ENCODE assay signal across 9 cellular contexts in genomic region chr20:37081717-37082289, GRCh38. TPM values are rescaled to one million over a fixed set of nuclear protein-coding genes. Genes with fewer than 3 reads are reported as not detected.
DNase-seq lines count a peak whose midpoint lies in the region; ATAC-seq, FAIRE-seq and TF ChIP-seq lines count a peak whose summit lies in the region.
"Had no signal": no experiment of that assay in that cellular context is flagged by ENCODE, and none has a peak within 500 bp of the region (broad histone marks: within the 10 kb centered on the region; RNA-seq: fewer than 3 reads in every experiment).

No MANE protein-coding gene starts in this region.

- no peak for TF ChIP-seq POLR2A in HepG2 (IDR thresholded peaks at IDR 0.05; ENCODE audit: insufficient read depth in 1 of 2, low read depth in 2 of 2, low read length in 2 of 2)

- TF ChIP-seq EP300 in HepG2 (IDR thresholded peaks at IDR 0.05; ENCODE audit: low read depth in 2 of 2, low read length in 2 of 2) (no peak), HepG2 (CRISPR knock-in tag; IDR thresholded peaks at IDR 0.05; ENCODE audit: borderline replicate concordance) (no peak)

- H2AFZ ChIP-seq in HepG2 (ENCODE audit: low read length) = no peak overlapping the region

- no peak overlapping the region for H3K9ac ChIP-seq in HepG2 (ENCODE audit: insufficient read depth, low read depth, low read length)

- no peaks in the 10 kb centered on the region for H3K4me1 ChIP-seq in HepG2 (ENCODE audit: insufficient read depth, low read length)

- H3K79me2 ChIP-seq in HepG2 (ENCODE audit: insufficient read depth, low read length) = peaks cover 11% of the 10 kb centered on the region

- 97% methylated on average over 5 of the region's 5 CpGs for WGBS in HepG2 (ENCODE audit: low lambda C conversion rate)

- no peaks in the 10 kb centered on the region for H3K27me3 ChIP-seq in HepG2 (ENCODE audit: control insufficient read depth in 1 of 2, insufficient read depth in 2 of 2, low read length in 2 of 2)

- BruUV-seq in HepG2 (replicated peaks; lab: Mats Ljungman, UMichigan) = no TSS peak

- peak; percentile 83 for FAIRE-seq in HTR-8/SVneo (lab: Jason Lieb, UNC)
- no peak for FAIRE-seq in HepG2 (lab: Jason Lieb, UNC)

- in situ Hi-C loops in HepG2 (cut with HindIII; ENCODE audit: extremely low pct_ligation_motif_present, low pct_unique_long_range_greater_than_20kb) = no loop called here

- TF ChIP-seq CTCF in C4-2B (conservative IDR thresholded peaks at IDR 0.05) (peak; percentile 45), HepG2 (CRISPR knock-in tag; IDR thresholded peaks at IDR 0.05) (peak; percentile 56)

- no peak overlapping the region for H3K4me2 ChIP-seq in HepG2 (ENCODE audit: low read depth, low read length)

- no peaks in the 10 kb centered on the region for H4K20me1 ChIP-seq in HepG2 (ENCODE audit: insufficient read depth, low read length)

- TF ChIP-seq RAD21 in HepG2 (CRISPR knock-in tag; IDR thresholded peaks at IDR 0.05) = no peak

- intact Hi-C loops in HepG2 (cut with micrococcal nuclease; ENCODE audit: unreplicated experiment) = no loop called here

- CTCF ChIA-PET in HepG2 (lab: Yijun Ruan, JAX; ENCODE audit: low intra/inter-chr PET ratio, low total read pairs) = interaction anchor here (1.2 kb wide), 1 partner anchor 74 kb away, joined by 3 read pairs; no protein-coding TSS in a partner anchor

- H3K27ac ChIP-seq in C4-2B (no peak overlapping the region), HepG2 (ENCODE audit: extremely low read length, insufficient read depth, low read length) (no peak overlapping the region)

- no peak overlapping the region for H3K4me3 ChIP-seq in HepG2 (replicated peaks in 1 of 3; ENCODE audit: insufficient read depth in 1 of 3, low read depth in 2 of 3, low read length in 3 of 3)

- peak; percentile 70 for ATAC-seq in HepG2
- ATAC-seq in GM19467 (IDR thresholded peaks at IDR 0.05; ENCODE audit: unreplicated experiment) = no peak

- POLR2A ChIA-PET in HepG2 (lab: Yijun Ruan, JAX) = no interaction called here

- no peak for DNase-seq in HTR-8/SVneo (ENCODE audit: insufficient read length, low spot score)
- DNase-seq in activated effector memory CD4-positive, alpha-beta T cell treated with anti-CD3 and anti-CD28 coated beads, Interleukin-2, amount 50 U/mL, for 16 hours = peak; percentile 75
- no peak for DNase-seq in HepG2 (ENCODE audit: low spot score)
- DNase-seq in GM19238 (ENCODE audit: insufficient read length, low spot score) = no peak
- DNase-seq in DMS53 treated with DMSO at 0.1 percent for 48 hours (lab: John Stamatoyannopoulos, UW; ENCODE audit: unreplicated experiment) = no peak
- no peak for DNase-seq in nucleus accumbens (lab: John Stamatoyannopoulos, UW)
- DNase-seq: NK-92 treated with Interleukin-12 subunit alpha and Interleukin-12 subunit beta, amount 100 ng/mL, for 24 hours had no signal

- no peaks in the 10 kb centered on the region for H3K9me3 ChIP-seq in HepG2 (ENCODE audit: low read length)

- H3K36me3 ChIP-seq in HepG2 (replicated peaks in 1 of 2; ENCODE audit: control insufficient read depth in 1 of 2, insufficient read depth in 2 of 2, low read length in 2 of 2) = peaks cover 17 to 59% of the 10 kb centered on the region in 2 experiments

TF ChIP-seq in HepG2, 621 proteins besides CTCF, POLR2A, EP300 and RAD21 (continues in another document):
- no peak for TF ChIP-seq PHF5A (CRISPR knock-in tag; IDR thresholded peaks at IDR 0.05; ENCODE audit: low read depth, unreplicated experiment)
- TF ChIP-seq ZNF354B (CRISPR knock-in tag; IDR thresholded peaks at IDR 0.05) = no peak
- 0 out of 2 replicates have a peak, but pooled peaks have one; percentile 18 for TF ChIP-seq ZBTB34 (CRISPR knock-in tag; IDR thresholded peaks at IDR 0.05)
- peak; percentile 18; the same call in 1 of the 2 replicates for TF ChIP-seq PHF21A (CRISPR knock-in tag; IDR thresholded peaks at IDR 0.05)
- no peak for TF ChIP-seq ZBTB39 (CRISPR knock-in tag; IDR thresholded peaks at IDR 0.05)
- TF ChIP-seq MIXL1 (CRISPR knock-in tag; IDR thresholded peaks at IDR 0.05) = no peak
- TF ChIP-seq HOXA7 (CRISPR knock-in tag; IDR thresholded peaks at IDR 0.05) = no peak
- TF ChIP-seq ZFP41 (CRISPR knock-in tag; IDR thresholded peaks at IDR 0.05; ENCODE audit: borderline replicate concordance) = no peak
- TF ChIP-seq STAG1 (CRISPR knock-in tag; IDR thresholded peaks at IDR 0.05) = peak; percentile 48; the same call in 1 of the 2 replicates
- TF ChIP-seq ZNF891 (CRISPR knock-in tag; IDR thresholded peaks at IDR 0.05) = no peak
- TF ChIP-seq ZNF431 (CRISPR knock-in tag; IDR thresholded peaks at IDR 0.05; ENCODE audit: borderline replicate concordance, low read depth) = no peak
- TF ChIP-seq ZNF3 (CRISPR knock-in tag; IDR thresholded peaks at IDR 0.05) = no peak
- TF ChIP-seq SRY (CRISPR knock-in tag; IDR thresholded peaks at IDR 0.05) = no peak

RNA-seq across cellular contexts. Expression of gene RBL1, which starts 14.0 kb away (rescaled TPM):
- total RNA-seq in HepG2 (2016; rRNA removed; fragmentation: Illumina TruSeq; extraction: Trizol) = 25.9 and 27.5 TPM in 2 replicates
- 42.0 and 44.0 TPM in 2 replicates for total RNA-seq in HepG2 (2016; cell fraction: cytosol; rRNA removed; fragmentation: Illumina TruSeq; extraction: Trizol; ENCODE audit: low read depth)
- total RNA-seq in HepG2 (2016; cell fraction: insoluble cytoplasmic fraction; rRNA removed; fragmentation: Illumina TruSeq; extraction: Trizol) = 24.2 and 27.7 TPM in 2 replicates
- 15.8 and 18.1 TPM in 2 replicates for total RNA-seq in HepG2 (2016; cell fraction: membrane; rRNA removed; fragmentation: Illumina TruSeq; extraction: Trizol)
- total RNA-seq in HepG2 (2016; cell fraction: nucleus; rRNA removed; fragmentation: Illumina TruSeq; extraction: Trizol) = 32.1 and 40.4 TPM in 2 replicates
- 4.4 and 6.0 TPM in 2 replicates for polyA plus RNA-seq in HepG2 (2011; rRNA removed)
- polyA plus RNA-seq in HepG2 (2011; cell fraction: cytosol; rRNA removed) = 2.9 and 3.4 TPM in 2 replicates
- 4.2 and 6.8 TPM in 2 replicates for polyA plus RNA-seq in HepG2 (2011; cell fraction: nucleus; rRNA removed)
- 3.7 and 7.6 TPM in 2 replicates for polyA plus RNA-seq in HepG2 (2012)
- polyA plus RNA-seq in HepG2 (2016; cell fraction: cytosol; fragmentation: Illumina TruSeq; extraction: Trizol; ENCODE audit: low read depth) = 0.89 TPM in 2 replicates
- polyA plus RNA-seq in HepG2 (2016; cell fraction: insoluble cytoplasmic fraction; fragmentation: Illumina TruSeq; extraction: Trizol; ENCODE audit: low read depth) = 14.5 and 15.0 TPM in 2 replicates
- 2.6 and 2.7 TPM in 2 replicates for polyA plus RNA-seq in HepG2 (2016; cell fraction: membrane; fragmentation: Illumina TruSeq; extraction: Trizol; ENCODE audit: low read depth)
- polyA plus RNA-seq in HepG2 (2016; cell fraction: nucleus; fragmentation: Illumina TruSeq; extraction: Trizol; ENCODE audit: insufficient read depth, low read depth) = 18.1 and 20.7 TPM in 2 replicates
- polyA minus RNA-seq in HepG2 (2011; rRNA and poly(A)+ RNA removed; ENCODE audit: low replicate concordance) = 16.9 and 19.2 TPM in 2 replicates
- 10.9 and 13.3 TPM in 2 replicates for polyA minus RNA-seq in HepG2 (2011; cell fraction: cytosol; rRNA and poly(A)+ RNA removed)
- 27.9 and 29.1 TPM in 2 replicates for polyA minus RNA-seq in HepG2 (2011; cell fraction: nucleus; rRNA and poly(A)+ RNA removed)
